Comparison of ENCODE assay signal across 19 cellular contexts in genomic region chr18:69725855-69726508, GRCh38.
DNase-seq lines count a peak whose midpoint lies in the region; ATAC-seq, FAIRE-seq and TF ChIP-seq lines count a peak whose summit lies in the region.
"Had no signal": no experiment of that assay in that cellular context is flagged by ENCODE, and none has a peak within 500 bp of the region (broad histone marks: within the 10 kb centered on the region; RNA-seq: fewer than 3 reads in every experiment).

No MANE protein-coding gene starts in this region.

- H3K4me1 Mint-ChIP-seq in activated T-helper 2 cell treated with anti-CD3 and anti-CD28 coated beads, Interferon-gamma antibody, Interleukin-2, Interleukin-4, amounts not matched to agents 10 μg/mL and 5 μg/mL and 100 μg/mL, durations not matched to agents 14 hours and 24 hours and 36 hours (ENCODE audit: low read depth), result no peaks in the 10 kb centered on the region
- H3K4me1 Mint-ChIP-seq: CD4-positive, CD25-positive, alpha-beta regulatory T cell had no signal

- no peaks in the 10 kb centered on the region for H3K79me2 ChIP-seq in SK-N-SH (ENCODE audit: insufficient read depth)
- no peaks in the 10 kb centered on the region for H3K79me2 ChIP-seq in K562 (ENCODE audit: control insufficient read depth, insufficient read depth, low read length)
- H3K79me2 ChIP-seq in smooth muscle cell (ENCODE audit: low read depth), result no peaks in the 10 kb centered on the region
- H3K79me2 ChIP-seq in trophoblast cell (ENCODE audit: control insufficient read depth, insufficient read depth, low read length, poor library complexity), result no peaks in the 10 kb centered on the region

- H3K9me3 ChIP-seq in SK-N-SH (0 out of 2 replicates have a peak, but pooled peaks cover under 1% of the 10 kb centered on the region), MG63 (0 out of 2 replicates have a peak, but pooled peaks cover 2% of the 10 kb centered on the region), K562 (replicated peaks; ENCODE audit: control insufficient read depth, insufficient read depth, low read depth, low read length) (no peaks in the 10 kb centered on the region), smooth muscle cell (replicated peaks; ENCODE audit: low read depth) (no peaks in the 10 kb centered on the region), trophoblast cell (ENCODE audit: insufficient read depth, low read depth, low read length) (no peaks in the 10 kb centered on the region)
- H3K9me3 ChIP-seq: BLaER1 treated with 17β-estradiol and CSF1 and Interleukin-3, amounts not matched to agents 10 nM and 100 nM; HAP-1 had no signal

- no peak overlapping the region for H2BK5ac ChIP-seq in trophoblast cell (ENCODE audit: low read depth, low read length, poor library complexity)

- no peaks in the 10 kb centered on the region for H3K36me3 Mint-ChIP-seq in activated T-helper 2 cell treated with anti-CD3 and anti-CD28 coated beads, Interferon-gamma antibody, Interleukin-2, Interleukin-4, amounts not matched to agents 10 μg/mL and 5 μg/mL and 100 μg/mL, durations not matched to agents 14 hours and 24 hours and 36 hours (ENCODE audit: low read depth)
- H3K36me3 Mint-ChIP-seq: CD4-positive, CD25-positive, alpha-beta regulatory T cell had no signal

- no peak overlapping the region for H4K91ac ChIP-seq in trophoblast cell (ENCODE audit: low read depth, low read length)

- DNase-seq in SK-N-SH (no peak), MG63 (peak; percentile 44), K562 (ENCODE audit: extremely low read depth in 1 of 4, low spot score in 3 of 4) (no peak), smooth muscle cell (lab: John Stamatoyannopoulos, UW; ENCODE audit: unreplicated experiment) (no peak), left colon (no peak), trophoblast cell (no peak)
- no peak for DNase-seq in activated T-helper 2 cell treated with anti-CD3 and anti-CD28 coated beads, Interferon-gamma antibody, Interleukin-2, Interleukin-4, amounts not matched to agents 10 μg/mL and 5 μg/mL and 100 μg/mL, durations not matched to agents 14 hours and 24 hours and 36 hours (ENCODE audit: low spot score)
- DNase-seq: CD4-positive, CD25-positive, alpha-beta regulatory T cell; DMS 273 treated with DMSO at 0.1 percent for 48 hours; DMS79 treated with DMSO at 0.1 percent for 48 hours; EL; GOT3 had no signal

- H3K4ac ChIP-seq in trophoblast cell (ENCODE audit: low read depth, low read length), result no peak overlapping the region

- H3K27me3 Mint-ChIP-seq in activated T-helper 2 cell treated with anti-CD3 and anti-CD28 coated beads, Interferon-gamma antibody, Interleukin-2, Interleukin-4, amounts not matched to agents 10 μg/mL and 5 μg/mL and 100 μg/mL, durations not matched to agents 14 hours and 24 hours and 36 hours (ENCODE audit: low read depth), result peaks cover 2% of the 10 kb centered on the region

- POLR2A ChIA-PET in SK-N-SH (lab: Yijun Ruan, JAX), result no interaction called here
- POLR2A ChIA-PET in K562 (lab: Yijun Ruan, JAX), result interaction anchor here (0.8 kb wide), 2 partner anchors 113 to 747 kb away, joined by 3 read pairs; no protein-coding TSS in a partner anchor

- H3K9me1 ChIP-seq in K562 (ENCODE audit: control insufficient read depth, insufficient read depth, low read length), result no peaks in the 10 kb centered on the region

- no peak overlapping the region for H2AK5ac ChIP-seq in trophoblast cell (ENCODE audit: low read length)

- no peak for FAIRE-seq in K562 (lab: Jason Lieb, UNC)
- FAIRE-seq: G401.6, GM12892 had no signal

- ATAC-seq in SK-N-SH treated with all-trans-retinoic acid at 6 μM for 48 hours (no peak), K562 (no peak), left colon (no peak)

- intact Hi-C loops in K562 (cut with micrococcal nuclease), result no loop called here
- intact Hi-C loops in left colon (cut with DNase I, micrococcal nuclease), result no loop called here
- intact Hi-C loops in activated T-helper 2 cell treated with anti-CD3 and anti-CD28 coated beads, Interferon-gamma antibody, Interleukin-2, Interleukin-4, amounts not matched to agents 10 μg/mL and 5 μg/mL and 100 μg/mL, durations not matched to agents 14 hours and 24 hours and 36 hours (cut with micrococcal nuclease), result loop anchor here (10.0 kb wide), 1 partner anchor 339 kb away; no protein-coding TSS in a partner anchor

- H3K23ac ChIP-seq in trophoblast cell (ENCODE audit: low read length), result no peak overlapping the region

- no peak overlapping the region for H3K4me3 Mint-ChIP-seq in activated T-helper 2 cell treated with anti-CD3 and anti-CD28 coated beads, Interferon-gamma antibody, Interleukin-2, Interleukin-4, amounts not matched to agents 10 μg/mL and 5 μg/mL and 100 μg/mL, durations not matched to agents 14 hours and 24 hours and 36 hours (ENCODE audit: low read depth)
- H3K4me3 Mint-ChIP-seq: CD4-positive, CD25-positive, alpha-beta regulatory T cell had no signal

- H4K8ac ChIP-seq in trophoblast cell (ENCODE audit: low read depth, low read length), result no peak overlapping the region

- no peak for TF ChIP-seq RAD21 in SK-N-SH (IDR thresholded peaks at IDR 0.05; ENCODE audit: low read length)
- no peak for TF ChIP-seq RAD21 in K562 (CRISPR knock-in tag; conservative IDR thresholded peaks at IDR 0.05 in 1 of 2, IDR thresholded peaks at IDR 0.05 in 1 of 2)

- no peaks in the 10 kb centered on the region for H3K79me1 ChIP-seq in trophoblast cell (ENCODE audit: low read length)

- H2AFZ ChIP-seq in SK-N-SH (ENCODE audit: low read depth) (no peak overlapping the region), K562 (ENCODE audit: low read depth, low read length) (no peak overlapping the region), smooth muscle cell (ENCODE audit: low read depth) (peak overlapping the region; percentile 38), trophoblast cell (ENCODE audit: insufficient read depth, low read length, poor library complexity) (no peak overlapping the region)

- H3K27ac Mint-ChIP-seq in activated T-helper 2 cell treated with anti-CD3 and anti-CD28 coated beads, Interferon-gamma antibody, Interleukin-2, Interleukin-4, amounts not matched to agents 10 μg/mL and 5 μg/mL and 100 μg/mL, durations not matched to agents 14 hours and 24 hours and 36 hours, result no peak overlapping the region
- H3K27ac Mint-ChIP-seq: CD4-positive, CD25-positive, alpha-beta regulatory T cell had no signal

- H3K27ac ChIP-seq in SK-N-SH (ENCODE audit: low read depth in 2 of 2, low read length in 1 of 2) (no peak overlapping the region), K562 (ENCODE audit: extremely low read depth, low read depth, low read length) (no peak overlapping the region), smooth muscle cell (ENCODE audit: low read depth) (peak overlapping the region; percentile 21), trophoblast cell (ENCODE audit: low read depth, low read length) (no peak overlapping the region)
- H3K27ac ChIP-seq: 22Rv1; BLaER1 treated with 17β-estradiol and CSF1 and Interleukin-3, amounts not matched to agents 10 nM and 100 nM; HL-60 had no signal

- CTCF ChIA-PET in SK-N-SH (lab: Yijun Ruan, JAX), result no interaction called here
- CTCF ChIA-PET in K562 (lab: Yijun Ruan, JAX; ENCODE audit: low intra/inter-chr PET ratio), result no interaction called here

- H3K9ac ChIP-seq in SK-N-SH, result no peak overlapping the region
- H3K9ac ChIP-seq in K562 (ENCODE audit: insufficient read depth in 1 of 2, low read depth in 2 of 2, low read length in 2 of 2), result no peak overlapping the region
- no peak overlapping the region for H3K9ac ChIP-seq in smooth muscle cell (ENCODE audit: low read depth)
- no peak overlapping the region for H3K9ac ChIP-seq in trophoblast cell (ENCODE audit: low read length)
- H3K9ac ChIP-seq: BLaER1 treated with 17β-estradiol and CSF1 and Interleukin-3, amounts not matched to agents 10 nM and 100 nM had no signal

- TF ChIP-seq POLR2A in K562 (conservative IDR thresholded peaks at IDR 0.05), result no peak

- in situ Hi-C loops in K562 (cut with MboI), result no loop called here

- no peaks in the 10 kb centered on the region for H3K36me3 ChIP-seq in SK-N-SH (replicated peaks in 1 of 2; ENCODE audit: control insufficient read depth in 1 of 2, insufficient read depth in 2 of 2, low read length in 1 of 2)
- peaks cover 5% of the 10 kb centered on the region; the same call in 1 of the 2 replicates for H3K36me3 ChIP-seq in MG63
- no peaks in the 10 kb centered on the region for H3K36me3 ChIP-seq in K562 (ENCODE audit: control insufficient read depth, insufficient read depth, low read length)
- no peaks in the 10 kb centered on the region for H3K36me3 ChIP-seq in smooth muscle cell (ENCODE audit: low read depth)
- no peaks in the 10 kb centered on the region for H3K36me3 ChIP-seq in trophoblast cell (ENCODE audit: control insufficient read depth in 1 of 2, insufficient read depth in 2 of 2, low read length in 2 of 2)
- H3K36me3 ChIP-seq: BLaER1 treated with 17β-estradiol and CSF1 and Interleukin-3, amounts not matched to agents 10 nM and 100 nM; HAP-1 had no signal

- H4K20me1 ChIP-seq in SK-N-SH (ENCODE audit: insufficient read depth) (no peaks in the 10 kb centered on the region), K562 (replicated peaks; ENCODE audit: control insufficient read depth, insufficient read depth, low read length) (no peaks in the 10 kb centered on the region), smooth muscle cell (ENCODE audit: low read depth) (no peaks in the 10 kb centered on the region)
- H4K20me1 ChIP-seq: BLaER1 treated with 17β-estradiol and CSF1 and Interleukin-3, amounts not matched to agents 10 nM and 100 nM had no signal

- no peak overlapping the region for H2BK12ac ChIP-seq in trophoblast cell (ENCODE audit: low read length)

- H3K4me1 ChIP-seq in SK-N-SH (ENCODE audit: control insufficient read depth in 1 of 2, insufficient read depth in 2 of 2, low read depth in 1 of 2, low read length in 1 of 2) (peaks cover 0 to 6% of the 10 kb centered on the region in 2 experiments; a peak in 2 of 4 replicates), K562 (replicated peaks in 1 of 2; ENCODE audit: control insufficient read depth in 2 of 2, insufficient read depth in 2 of 2, low read length in 2 of 2) (no peaks in the 10 kb centered on the region), smooth muscle cell (ENCODE audit: low read depth) (no peaks in the 10 kb centered on the region), trophoblast cell (ENCODE audit: control insufficient read depth in 1 of 2, insufficient read depth in 2 of 2, low read length in 2 of 2) (peaks cover 3% of the 10 kb centered on the region in 2 experiments)
- H3K4me1 ChIP-seq: BLaER1 treated with 17β-estradiol and CSF1 and Interleukin-3, amounts not matched to agents 10 nM and 100 nM; HAP-1 had no signal

- WGBS in SK-N-SH (ENCODE audit: low lambda C conversion rate), result 87% methylated on average over 12 of the region's 12 CpGs
- 9% methylated on average over 10 of the region's 12 CpGs for WGBS in K562 (ENCODE audit: insufficient coverage, low coverage, missing lambda C conversion rate)
- whole genome bisulfite sequencing in smooth muscle cell (ENCODE audit: low lambda C conversion rate), result 58% methylated on average over 12 of the region's 12 CpGs
- no CpG with 5 or more reads among the region's 12 CpGs for WGBS in trophoblast cell (ENCODE audit: extremely low coverage, insufficient coverage, insufficient read length)

- no peaks in the 10 kb centered on the region for H3F3A ChIP-seq in SK-N-SH (replicated peaks; ENCODE audit: insufficient read depth)
- no peaks in the 10 kb centered on the region for H3F3A ChIP-seq in smooth muscle cell (ENCODE audit: low read depth)

- H3K4me3 ChIP-seq in SK-N-SH (ENCODE audit: low read depth in 2 of 2, low read length in 1 of 2) (no peak overlapping the region), MG63 (no peak overlapping the region), K562 (no peak overlapping the region), smooth muscle cell (no peak overlapping the region), trophoblast cell (ENCODE audit: low read depth, low read length) (no peak overlapping the region)
- H3K4me3 ChIP-seq: BLaER1 treated with 17β-estradiol and CSF1 and Interleukin-3, amounts not matched to agents 10 nM and 100 nM; HAP-1 had no signal

- H3K14ac ChIP-seq in trophoblast cell (ENCODE audit: low read length), result no peak overlapping the region

- H3K9me2 ChIP-seq in SK-N-SH, result no peaks in the 10 kb centered on the region

- H3K18ac ChIP-seq in trophoblast cell (ENCODE audit: low read length), result no peak overlapping the region

- TF ChIP-seq EP300 in SK-N-SH (IDR thresholded peaks at IDR 0.05; ENCODE audit: borderline replicate concordance in 1 of 2, low read depth in 1 of 2, low read length in 1 of 2) (no peak), K562 (IDR thresholded peaks at IDR 0.05; ENCODE audit: low read length) (no peak)

- no peaks in the 10 kb centered on the region for H3K9me3 Mint-ChIP-seq in activated T-helper 2 cell treated with anti-CD3 and anti-CD28 coated beads, Interferon-gamma antibody, Interleukin-2, Interleukin-4, amounts not matched to agents 10 μg/mL and 5 μg/mL and 100 μg/mL, durations not matched to agents 14 hours and 24 hours and 36 hours

- H3K27me3 ChIP-seq in SK-N-SH (ENCODE audit: insufficient read depth) (no peaks in the 10 kb centered on the region), MG63 (no peaks in the 10 kb centered on the region), K562 (ENCODE audit: control insufficient read depth in 2 of 2, insufficient read depth in 2 of 2, low read length in 2 of 2) (no peaks in the 10 kb centered on the region), smooth muscle cell (ENCODE audit: low read depth) (no peaks in the 10 kb centered on the region), trophoblast cell (ENCODE audit: insufficient read depth, low read length) (no peaks in the 10 kb centered on the region)
- H3K27me3 ChIP-seq: BLaER1 treated with 17β-estradiol and CSF1 and Interleukin-3, amounts not matched to agents 10 nM and 100 nM had no signal

- H4K12ac ChIP-seq in trophoblast cell (ENCODE audit: low read depth, low read length), result no peak overlapping the region

- TF ChIP-seq CTCF in SK-N-SH (IDR thresholded peaks at IDR 0.05) (no peak), K562 (IDR thresholded peaks at IDR 0.05 in 2 of 3, conservative IDR thresholded peaks at IDR 0.05 in 1 of 3; ENCODE audit: insufficient read depth in 2 of 3, low read depth in 1 of 3, low read length in 3 of 3) (no peak), smooth muscle cell (IDR thresholded peaks at IDR 0.05; ENCODE audit: borderline replicate concordance, insufficient read depth, poor library complexity, severe bottlenecking) (no peak)

- BruUV-seq in K562 (replicated peaks; lab: Mats Ljungman, UMichigan), result no TSS peak

- H3K4me2 ChIP-seq in SK-N-SH (no peak overlapping the region), K562 (ENCODE audit: insufficient read depth, low read length) (no peak overlapping the region), smooth muscle cell (no peak overlapping the region), trophoblast cell (ENCODE audit: low read length) (no peak overlapping the region)
- H3K4me2 ChIP-seq: BLaER1 treated with 17β-estradiol and CSF1 and Interleukin-3, amounts not matched to agents 10 nM and 100 nM had no signal

- H2BK120ac ChIP-seq in trophoblast cell (ENCODE audit: insufficient read depth, low read length, poor library complexity), result no peak overlapping the region
